Comparison of ENCODE assay signal across 8 cellular contexts in the genomic region with DNA sequence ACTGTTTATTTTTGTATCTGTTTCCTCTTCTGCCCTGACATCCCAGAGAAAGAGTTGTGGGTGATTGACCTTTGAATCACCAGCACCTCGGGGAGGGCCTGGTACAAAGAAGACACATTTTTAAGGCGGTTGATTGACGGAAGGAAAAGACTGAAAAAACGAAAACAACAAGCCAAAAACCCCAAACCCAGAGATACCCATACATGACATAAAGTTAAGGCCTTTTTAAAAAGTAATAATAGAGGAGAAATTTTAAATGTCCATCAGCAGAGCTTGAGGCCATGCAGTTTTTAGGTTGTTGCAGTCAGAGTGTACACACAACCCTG.
A peak's percentile ranks its signal among the peaks of the same experiment; 100 is the strongest.
DNase-seq lines count a peak whose midpoint lies in the region; ATAC-seq and TF ChIP-seq lines count a peak whose summit lies in the region.

No MANE protein-coding gene starts in this region.

- no peaks in the 10 kb centered on the region for H3K36me3 ChIP-seq in gastrocnemius medialis

- H3K9me3 ChIP-seq in gastrocnemius medialis, result no peaks in the 10 kb centered on the region

- no peaks in the 10 kb centered on the region for H3K27me3 Mint-ChIP-seq in T-cell

- TF ChIP-seq POLR2A in gastrocnemius medialis (IDR thresholded peaks at IDR 0.05), result no peak

- DNase-seq in T-cell (no peak), fibroblast of pulmonary artery (ENCODE audit: low read depth) (no peak), gastrocnemius medialis (no peak), NCI-H69 (lab: John Stamatoyannopoulos, UW) (no peak), Ammon's horn (ENCODE audit: low spot score) (no peak), pons (ENCODE audit: low spot score) (no peak)

- peak overlapping the region; percentile 64 for H3K4me3 ChIP-seq in GM12875 (ENCODE audit: low read depth, low read length)
- peak overlapping the region; percentile 58 for H3K4me3 ChIP-seq in fibroblast of pulmonary artery (replicated peaks; ENCODE audit: low read depth, low read length)
- H3K4me3 ChIP-seq in gastrocnemius medialis, result peak overlapping the region; percentile 53 to 63 (median 60)

- in situ Hi-C loops in gastrocnemius medialis (cut with MboI; ENCODE audit: low sequenced_read_pairs in 4 of 4), result loop anchor here in 3 of 4 donors (10.0 to 25.0 kb wide), 3 partner anchors 165 to 1072 kb away; a partner anchor contains a TSS

- TF ChIP-seq CTCF in GM12875 (IDR thresholded peaks at IDR 0.05; ENCODE audit: borderline replicate concordance, insufficient read depth, low read depth, low read length), result no peak
- TF ChIP-seq CTCF in fibroblast of pulmonary artery (IDR thresholded peaks at IDR 0.05; ENCODE audit: low read length, missing control alignments), result no peak
- peak in 1 of 5 experiments; percentile 67 for TF ChIP-seq CTCF in gastrocnemius medialis (IDR thresholded peaks at IDR 0.05 in 4 of 5, conservative IDR thresholded peaks at IDR 0.05 in 1 of 5)

- peak overlapping the region; percentile 85 to 92 (median 90) for H3K27ac ChIP-seq in gastrocnemius medialis

- H3K4me3 Mint-ChIP-seq in T-cell, result peak overlapping the region; percentile 75 to 95 (median 91)

- peaks cover 13 to 20% of the 10 kb centered on the region in 2 donors for H3K4me1 ChIP-seq in gastrocnemius medialis

- H3K4me1 Mint-ChIP-seq in T-cell, result peaks cover 4 to 13% (median 8%) of the 10 kb centered on the region in 3 donors

- peaks cover 11% of the 10 kb centered on the region for H3K36me3 Mint-ChIP-seq in T-cell

- intact Hi-C loops in gastrocnemius medialis (cut with DNase I; ENCODE audit: low total_unique reads), result loop anchor here (1.0 to 5.0 kb wide), 4 partner anchors 67 to 417 kb away; a partner anchor contains a TSS

- POLR2A ChIA-PET in T-cell (lab: Charles Lee), result interaction anchor here in 1 of 2 donors (0.9 to 1.5 kb wide), 4 partner anchors 15 to 812 kb away, joined by 3 to 6 read pairs (median 4); a partner anchor contains a TSS

- peak overlapping the region; percentile 98 to 99 for H3K27ac Mint-ChIP-seq in T-cell

- H3K9me3 Mint-ChIP-seq in T-cell, result peaks cover 0 to 10% (median 0%) of the 10 kb centered on the region in 3 donors

- CTCF ChIA-PET in T-cell (lab: Charles Lee), result interaction anchor here in 1 of 2 donors (0.6 to 2.8 kb wide), 6 partner anchors 9 to 596 kb away, joined by 3 to 10 read pairs (median 6); a partner anchor contains a TSS

- ATAC-seq in T-cell (replicated peaks in 1 of 4) (no peak), gastrocnemius medialis (no peak), GM21619 (IDR thresholded peaks at IDR 0.05; ENCODE audit: unreplicated experiment) (no peak)

- H3K27me3 ChIP-seq in gastrocnemius medialis, result no peaks in the 10 kb centered on the region
